ENCODE assay signal across 21 cellular contexts in genomic region chr2:68921646-68922045, GRCh38. TPM values are rescaled to one million over a fixed set of nuclear protein-coding genes. Genes with fewer than 3 reads are reported as not detected.
DNase-seq lines count a peak whose midpoint lies in the region; ATAC-seq and TF ChIP-seq lines count a peak whose summit lies in the region.
"Had no signal": no experiment of that assay in that cellular context is flagged by ENCODE, and none has a peak within 500 bp of the region (broad histone marks: within the 10 kb centered on the region; RNA-seq: fewer than 3 reads in every experiment).

No MANE protein-coding gene starts in this region.

- TF ChIP-seq CTCF in RWPE2 (IDR thresholded peaks at IDR 0.05; ENCODE audit: poor library complexity, severe bottlenecking) (no peak), choroid plexus epithelial cell (conservative IDR thresholded peaks at IDR 0.05; ENCODE audit: low read depth, low read length) (no peak), lower lobe of right lung (IDR thresholded peaks at IDR 0.05) (no peak)

- no peaks in the 10 kb centered on the region for H3K27me3 ChIP-seq in RWPE2 (ENCODE audit: insufficient read depth, poor library complexity, severe bottlenecking)
- no peaks in the 10 kb centered on the region for H3K27me3 ChIP-seq in lower lobe of right lung (ENCODE audit: low read depth)
- H3K27me3 ChIP-seq: Peyer's patch had no signal

- H3K27ac ChIP-seq in RWPE2 (ENCODE audit: poor library complexity, severe bottlenecking) (no peak overlapping the region), lower lobe of right lung (no peak overlapping the region)
- H3K27ac ChIP-seq: GM23248, HL-60, Peyer's patch had no signal

- intact Hi-C loops in lower lobe of right lung (cut with DNase I): no loop called here

- DNase-seq in EH (ENCODE audit: low read depth) (peak; percentile 30), RWPE2 (ENCODE audit: low spot score) (no peak), choroid plexus epithelial cell (ENCODE audit: low read depth) (peak; percentile 24), kidney glomerular epithelial cell (lab: John Stamatoyannopoulos, UW) (peak; percentile 92), lower lobe of right lung (no peak), NCI-H748 (lab: John Stamatoyannopoulos, UW; ENCODE audit: unreplicated experiment) (no peak)
- no peak for DNase-seq in stimulated activated CD4-positive, alpha-beta T cell treated with anti-CD3 and anti-CD28 coated beads, Interleukin-2, amount 100 ng/mL, for 24 hours
- DNase-seq: ACHN, AML-193, COR-L47, GM23248, NCI-H1417 treated with DMSO at 0.1 percent for 48 hours, NCI-H2029 treated with DMSO at 0.1 percent for 48 hours, NCI-H2171 treated with DMSO at 0.1 percent for 48 hours, Peyer's patch, SHP77 treated with DMSO at 0.1 percent for 48 hours had no signal

- ATAC-seq in RWPE2 (ENCODE audit: low read depth) (peak; percentile 61; the same call in 2 of the 3 replicates), lower lobe of right lung (no peak)
- ATAC-seq: HCT116, K562 had no signal

- H3K36me3 ChIP-seq in RWPE2 (ENCODE audit: low read depth): no peaks in the 10 kb centered on the region
- H3K36me3 ChIP-seq in lower lobe of right lung: no peaks in the 10 kb centered on the region
- H3K36me3 ChIP-seq: Peyer's patch had no signal

- H3K9me3 ChIP-seq in RWPE2 (ENCODE audit: severe bottlenecking): no peaks in the 10 kb centered on the region
- no peaks in the 10 kb centered on the region for H3K9me3 ChIP-seq in lower lobe of right lung
- H3K9me3 ChIP-seq: Peyer's patch had no signal

- H3K4me1 ChIP-seq in RWPE2 (ENCODE audit: insufficient read depth, poor library complexity, severe bottlenecking): peaks cover 8% of the 10 kb centered on the region
- H3K4me1 ChIP-seq in lower lobe of right lung: no peaks in the 10 kb centered on the region
- H3K4me1 ChIP-seq: Peyer's patch had no signal

- no peak overlapping the region for H3K4me3 ChIP-seq in RWPE2 (ENCODE audit: severe bottlenecking)
- H3K4me3 ChIP-seq in choroid plexus epithelial cell (ENCODE audit: low read depth, low read length): no peak overlapping the region
- H3K4me3 ChIP-seq in lower lobe of right lung: no peak overlapping the region
- H3K4me3 ChIP-seq: GM23248, K562, Peyer's patch had no signal

RNA-seq across cellular contexts. Expression of gene GKN2, which starts 31.0 kb away (rescaled TPM):
- 53.3 TPM for total RNA-seq in lower lobe of right lung
- total RNA-seq: G401, GM23248, K562, Peyer's patch had no signal

RNA-seq across cellular contexts. Expression of gene BMP10, which starts 50.4 kb away (rescaled TPM):
- total RNA-seq in lower lobe of right lung: 0.24 TPM
- total RNA-seq: G401, GM23248, NCI-H460, Peyer's patch had no signal

RNA-seq across cellular contexts. Expression of gene GKN1, which starts 52.8 kb away (rescaled TPM):
- not detected for total RNA-seq in lower lobe of right lung
- total RNA-seq: G401, GM23248, K562, Peyer's patch had no signal

Comparison
In these comparisons a context has a peak if more than half of its experiments do, and no peak if none do; other contexts are left out.
1. DNase-seq: peak in EH (single experiment), choroid plexus epithelial cell (single experiment) and kidney glomerular epithelial cell (single experiment); none in RWPE2 (single experiment), stimulated activated CD4-positive, alpha-beta T cell treated with anti-CD3 and anti-CD28 coated beads, Interleukin-2, amount 100 ng/mL, for 24 hours (0 of 2), lower lobe of right lung (single experiment) and NCI-H748 (single experiment).